Comparison of ENCODE assay signal across 18 cellular contexts in genomic region chr3:169578381-169578780, GRCh38.
DNase-seq lines count a peak whose midpoint lies in the region; ATAC-seq and TF ChIP-seq lines count a peak whose summit lies in the region.
"Had no signal": no experiment of that assay in that cellular context is flagged by ENCODE, and none has a peak within 500 bp of the region (broad histone marks: within the 10 kb centered on the region; RNA-seq: fewer than 3 reads in every experiment).

No MANE protein-coding gene starts in this region.

- POLR2A ChIA-PET in HEK293 (lab: Yijun Ruan, JAX), result no interaction called here

- H3K9me3 Mint-ChIP-seq in endodermal cell, result no peaks in the 10 kb centered on the region
- H3K9me3 Mint-ChIP-seq: CD14-positive monocyte; CD8-positive, alpha-beta T cell had no signal

- H3K27me3 Mint-ChIP-seq in endodermal cell (ENCODE audit: insufficient read depth), result no peaks in the 10 kb centered on the region

- DNase-seq in NCI-H1417 treated with DMSO at 0.1 percent for 48 hours (lab: John Stamatoyannopoulos, UW) (peak; percentile 72), endodermal cell (no peak), dorsolateral prefrontal cortex (no peak)
- DNase-seq: 8988T; ACHN; BE2C; C1 segment of cervical spinal cord; Caco-2; Calu3; CD4-positive, CD25-positive, alpha-beta regulatory T cell; CD8-positive, alpha-beta T cell; DMS79 treated with DMSO at 0.1 percent for 48 hours; GF-D8 had no signal

- H3K9me3 ChIP-seq in HEK293 (ENCODE audit: control insufficient read depth, insufficient read depth, low read depth, low read length) (no peaks in the 10 kb centered on the region), endodermal cell (ENCODE audit: control insufficient read depth, low read length) (no peaks in the 10 kb centered on the region)
- H3K9me3 ChIP-seq: BE2C, BLaER1, Caco-2 had no signal

- no peak overlapping the region for H3K27ac ChIP-seq in HEK293 (ENCODE audit: extremely low read depth, low read depth, low read length)
- H3K27ac ChIP-seq in endodermal cell (ENCODE audit: low read depth, low read length), result peak overlapping the region; percentile 59
- H3K27ac ChIP-seq in dorsolateral prefrontal cortex, result no peak overlapping the region
- H3K27ac ChIP-seq: BLaER1 had no signal

- CTCF ChIA-PET in HEK293 (lab: Yijun Ruan, JAX), result interaction anchor here (0.6 kb wide), 1 partner anchor 193 kb away, joined by 3 read pairs; no protein-coding TSS in a partner anchor

- H3K4me1 ChIP-seq in HEK293 (ENCODE audit: control insufficient read depth, insufficient read depth, low read length) (peaks cover 3% of the 10 kb centered on the region), endodermal cell (ENCODE audit: control insufficient read depth, insufficient read depth, low read length) (no peaks in the 10 kb centered on the region)
- H3K4me1 ChIP-seq: Caco-2 had no signal

- H3K36me3 Mint-ChIP-seq in endodermal cell (ENCODE audit: low read depth), result no peaks in the 10 kb centered on the region
- H3K36me3 Mint-ChIP-seq: CD14-positive monocyte; CD4-positive, CD25-positive, alpha-beta regulatory T cell; CD8-positive, alpha-beta T cell had no signal

- no peaks in the 10 kb centered on the region for H3K36me3 ChIP-seq in HEK293 (ENCODE audit: control insufficient read depth in 2 of 2, insufficient read depth in 1 of 2, low read length in 2 of 2)
- H3K36me3 ChIP-seq in endodermal cell (ENCODE audit: control insufficient read depth, insufficient read depth, low read length), result no peaks in the 10 kb centered on the region
- H3K36me3 ChIP-seq: BE2C, BLaER1 had no signal

- peaks cover 15% of the 10 kb centered on the region for H3K4me1 Mint-ChIP-seq in endodermal cell
- H3K4me1 Mint-ChIP-seq: CD14-positive monocyte had no signal

- no peak overlapping the region for H3K4me3 Mint-ChIP-seq in endodermal cell
- H3K4me3 Mint-ChIP-seq: CD14-positive monocyte; CD4-positive, CD25-positive, alpha-beta regulatory T cell; CD8-positive, alpha-beta T cell had no signal

- H3K4me3 ChIP-seq in HEK293 (ENCODE audit: low read depth, low read length), result no peak overlapping the region
- no peak overlapping the region for H3K4me3 ChIP-seq in endodermal cell (ENCODE audit: low read length)
- no peak overlapping the region for H3K4me3 ChIP-seq in dorsolateral prefrontal cortex
- H3K4me3 ChIP-seq: BLaER1 had no signal

- ATAC-seq in GM18502 (IDR thresholded peaks at IDR 0.05; ENCODE audit: poor library complexity, unreplicated experiment) (no peak), HG02870 (IDR thresholded peaks at IDR 0.05; ENCODE audit: unreplicated experiment) (no peak)
- ATAC-seq: CD8-positive, alpha-beta T cell had no signal

- TF ChIP-seq CTCF in HEK293 (tag by site-specific recombination; IDR thresholded peaks at IDR 0.05), result no peak
- TF ChIP-seq CTCF in endodermal cell (conservative IDR thresholded peaks at IDR 0.05), result no peak
- no peak for TF ChIP-seq CTCF in dorsolateral prefrontal cortex (IDR thresholded peaks at IDR 0.05 in 54 of 56, conservative IDR thresholded peaks at IDR 0.05 in 2 of 56; ENCODE audit: low read depth in 1 of 56, partially characterized antibody in 56 of 56)

- H3K9ac ChIP-seq in endodermal cell (ENCODE audit: extremely low read depth, low read length, poor library complexity, severe bottlenecking), result no peak overlapping the region
- H3K9ac ChIP-seq: BLaER1 had no signal

- H3K27ac Mint-ChIP-seq in endodermal cell, result no peak overlapping the region
- H3K27ac Mint-ChIP-seq: CD14-positive monocyte; CD4-positive, CD25-positive, alpha-beta regulatory T cell; CD8-positive, alpha-beta T cell had no signal

- no peaks in the 10 kb centered on the region for H3K27me3 ChIP-seq in endodermal cell (ENCODE audit: control insufficient read depth, insufficient read depth, low read length, poor library complexity, severe bottlenecking)
- peaks cover 0 to 11% (median 0%) of the 10 kb centered on the region in 45 donors for H3K27me3 ChIP-seq in dorsolateral prefrontal cortex
- H3K27me3 ChIP-seq: BE2C, BLaER1 had no signal

- intact Hi-C loops in dorsolateral prefrontal cortex (cut with DNase I), result no loop called here

- WGBS in endodermal cell (ENCODE audit: insufficient coverage in 1 of 2, insufficient read length in 1 of 2), 2 experiments, result 94 to 96% methylated on average over 2 to 3 of the region's 3 CpGs

TF ChIP-seq in HEK293, 187 proteins besides CTCF, POLR2A, EP300 and RAD21 (continues in another document):
- no peak for TF ChIP-seq ZNF747 (tag by site-specific recombination; IDR thresholded peaks at IDR 0.05)
- TF ChIP-seq SETDB1 (IDR thresholded peaks at IDR 0.05; ENCODE audit: insufficient read length, low read length), result no peak
- no peak for TF ChIP-seq ZNF354C (tag by site-specific recombination; IDR thresholded peaks at IDR 0.05; ENCODE audit: borderline replicate concordance, low read depth)
- 0 out of 2 replicates have a peak, but pooled peaks have one; percentile 33 for TF ChIP-seq IKZF3 (tag by site-specific recombination; IDR thresholded peaks at IDR 0.05)
- no peak for TF ChIP-seq ZSCAN23 (tag by site-specific recombination; IDR thresholded peaks at IDR 0.05)
- TF ChIP-seq ZNF624 (tag by site-specific recombination; IDR thresholded peaks at IDR 0.05), result no peak
- 0 out of 2 replicates have a peak, but pooled peaks have one; percentile 24 for TF ChIP-seq KLF16 (tag by site-specific recombination; IDR thresholded peaks at IDR 0.05)
- peak; percentile 47; the same call in 1 of the 2 replicates for TF ChIP-seq ZEB2 (tag by site-specific recombination; IDR thresholded peaks at IDR 0.05)
- no peak for TF ChIP-seq ZNF175 (tag by site-specific recombination; IDR thresholded peaks at IDR 0.05)
- no peak for TF ChIP-seq ZNF664 (tag by site-specific recombination; IDR thresholded peaks at IDR 0.05)
- TF ChIP-seq PRDM6 (tag by site-specific recombination; IDR thresholded peaks at IDR 0.05), result peak; percentile 80
- no peak for TF ChIP-seq GLI2 (tag by site-specific recombination; IDR thresholded peaks at IDR 0.05; ENCODE audit: borderline replicate concordance, low read depth)
- no peak for TF ChIP-seq ZNF19 (tag by site-specific recombination; IDR thresholded peaks at IDR 0.05; ENCODE audit: low read depth)
- peak; percentile 55; the same call in 1 of the 2 replicates for TF ChIP-seq BCL6B (tag by site-specific recombination; IDR thresholded peaks at IDR 0.05)
- peak; percentile 48; the same call in 1 of the 2 replicates for TF ChIP-seq ZBTB44 (tag by site-specific recombination; IDR thresholded peaks at IDR 0.05)
- TF ChIP-seq ATF2 (tag by site-specific recombination; IDR thresholded peaks at IDR 0.05; ENCODE audit: low read depth), result no peak
- TF ChIP-seq ZBTB17 (tag by site-specific recombination; IDR thresholded peaks at IDR 0.05), result peak; percentile 42; the same call in 1 of the 2 replicates
- peak; percentile 45; the same call in 1 of the 2 replicates for TF ChIP-seq ZNF366 (tag by site-specific recombination; conservative IDR thresholded peaks at IDR 0.05)
- TF ChIP-seq ZBTB8A (tag by site-specific recombination; IDR thresholded peaks at IDR 0.05), result 0 out of 2 replicates have a peak, but pooled peaks have one; percentile 15
